8 cellular contexts compared by ENCODE assay signal in genomic region chr14:64387738-64388532, GRCh38. TPM values are rescaled to one million over a fixed set of nuclear protein-coding genes. Genes with fewer than 3 reads are reported as not detected.
DNase-seq lines count a peak whose midpoint lies in the region; ATAC-seq and TF ChIP-seq lines count a peak whose summit lies in the region.

Gene MTHFD1 (plus strand): TSS chr14:64388353. CDS start chr14:64388428, 75 bp downstream.

- TF ChIP-seq POLR2A in erythroblast (IDR thresholded peaks at IDR 0.05; ENCODE audit: low read length), result peak; percentile 82

- no peaks in the 10 kb centered on the region for H3K9me3 Mint-ChIP-seq in activated T-cell treated with anti-CD3 and anti-CD28 coated beads, Interleukin-2, amount 50 U/mL, for 24 hours

- peak within 1 kb of the TSS; percentile 100 for H3K4me3 Mint-ChIP-seq in activated T-cell treated with anti-CD3 and anti-CD28 coated beads, Interleukin-2, amount 50 U/mL, for 24 hours

- peak within 1 kb of the TSS; percentile 87 to 98 for H3K4me3 ChIP-seq in mucosa of rectum (ENCODE audit: low read length in 2 of 2)

- DNase-seq in DMS153 treated with DMSO at 0.1 percent for 48 hours (lab: John Stamatoyannopoulos, UW; ENCODE audit: unreplicated experiment) (peak; percentile 100), KBM-7 (peak; percentile 99), erythroblast (lab: John Stamatoyannopoulos, UW) (peak; percentile 99)
- DNase-seq in activated T-cell treated with anti-CD3 and anti-CD28 coated beads, Interleukin-2, amount 50 U/mL, for 24 hours, result peak; percentile 95
- peak; percentile 97 for DNase-seq in stimulated activated CD8-positive, alpha-beta memory T cell treated with anti-CD3 and anti-CD28 coated beads, Interleukin-4, amount 100 ng/mL, for 48 hours

- no peaks in the 10 kb centered on the region for H3K36me3 ChIP-seq in mucosa of rectum (ENCODE audit: control insufficient read depth in 2 of 2, insufficient read depth in 2 of 2, low read length in 2 of 2)

- peak; percentile 79 for ATAC-seq in GM21717 (IDR thresholded peaks at IDR 0.05; ENCODE audit: unreplicated experiment)

- H3K27ac ChIP-seq in mucosa of rectum (ENCODE audit: low read depth in 2 of 2, low read length in 2 of 2), result peak within 1 kb of the TSS; percentile 79 to 82

- H3K36me3 Mint-ChIP-seq in activated T-cell treated with anti-CD3 and anti-CD28 coated beads, Interleukin-2, amount 50 U/mL, for 24 hours (ENCODE audit: low read depth), result peaks cover 57% of the 10 kb centered on the region

- in situ Hi-C loops in KBM-7 (cut with MboI; ENCODE audit: low pct_unique_long_range_greater_than_20kb, low sequenced_read_pairs), result no loop called here

- peak within 1 kb of the TSS; percentile 99 for H3K27ac Mint-ChIP-seq in activated T-cell treated with anti-CD3 and anti-CD28 coated beads, Interleukin-2, amount 50 U/mL, for 24 hours

- H3K9me3 ChIP-seq in mucosa of rectum (ENCODE audit: control insufficient read depth in 2 of 2, low read length in 2 of 2), result no peaks in the 10 kb centered on the region

- H3K4me1 ChIP-seq in mucosa of rectum (ENCODE audit: control insufficient read depth in 2 of 2, insufficient read depth in 2 of 2, low read length in 2 of 2), result peaks cover 11 to 13% of the 10 kb centered on the region in 2 donors

- peak within 1 kb of the TSS; percentile 81 to 88 for H3K9ac ChIP-seq in mucosa of rectum (ENCODE audit: low read depth in 1 of 2, low read length in 2 of 2)

- no peaks in the 10 kb centered on the region for H3K27me3 ChIP-seq in mucosa of rectum (ENCODE audit: control insufficient read depth in 2 of 2, insufficient read depth in 2 of 2, low read length in 2 of 2)

- no peaks in the 10 kb centered on the region for H3K27me3 Mint-ChIP-seq in activated T-cell treated with anti-CD3 and anti-CD28 coated beads, Interleukin-2, amount 50 U/mL, for 24 hours

- peaks cover 39% of the 10 kb centered on the region for H3K4me1 Mint-ChIP-seq in activated T-cell treated with anti-CD3 and anti-CD28 coated beads, Interleukin-2, amount 50 U/mL, for 24 hours (ENCODE audit: low read depth)

TF ChIP-seq in PFSK-1, 5 proteins besides CTCF, POLR2A, EP300 and RAD21:
- peak; percentile 39; the same call in 1 of the 2 replicates for TF ChIP-seq TAF1 (IDR thresholded peaks at IDR 0.05; ENCODE audit: borderline replicate concordance, insufficient read depth, low read length)
- 0 out of 2 replicates have a peak, but pooled peaks have one; percentile 37 for TF ChIP-seq POLR2AphosphoS5 (IDR thresholded peaks at IDR 0.05; ENCODE audit: low read depth, low read length)
- TF ChIP-seq REST (IDR thresholded peaks at IDR 0.05; ENCODE audit: insufficient read depth in 1 of 2, low read depth in 2 of 2, low read length in 2 of 2), result no peak

RNA-seq across cellular contexts. Expression of gene MTHFD1, which starts in this region (rescaled TPM):
- polyA plus RNA-seq in PFSK-1 (2012; ENCODE audit: insufficient read length, low read depth), result 49.1 TPM

Comparison
In these comparisons a context has a peak if more than half of its experiments do, and no peak if none do; other contexts are left out.
1. Peak in every context shown above with its lines: DNase-seq, ATAC-seq, H3K4me3 ChIP-seq and H3K27ac ChIP-seq.